Comparison of ENCODE assay signal across 1 cellular context in genomic region chr15:91592586-91592985, GRCh38.
TF ChIP-seq lines count a peak whose summit lies in the region.

No MANE protein-coding gene starts in this region.

TF ChIP-seq in A549, 52 proteins besides CTCF, POLR2A, EP300 and RAD21 (continued from another document):
- TF ChIP-seq FOSL2 (IDR thresholded peaks at IDR 0.05), result no peak
- TF ChIP-seq FOSL2 (CRISPR knock-in tag; IDR thresholded peaks at IDR 0.05), result no peak
